In genomic region chr16:1413684-1414531, GRCh38 we compare ENCODE assay signal across 9 cellular contexts. TPM values are rescaled to one million over a fixed set of nuclear protein-coding genes. Genes with fewer than 3 reads are reported as not detected.
A peak's percentile ranks its signal among the peaks of the same experiment; 100 is the strongest.
DNase-seq lines count a peak whose midpoint lies in the region; ATAC-seq and TF ChIP-seq lines count a peak whose summit lies in the region.
"Had no signal": no experiment of that assay in that cellular context is flagged by ENCODE, and none has a peak within 500 bp of the region (broad histone marks: within the 10 kb centered on the region; RNA-seq: fewer than 3 reads in every experiment).

No MANE protein-coding gene starts in this region.

- H3K27ac ChIP-seq in C4-2B (peak overlapping the region; percentile 76), VCaP (peak overlapping the region; percentile 81)

- peak overlapping the region; percentile 82 to 87 for H3K4me3 ChIP-seq in cardiac fibroblast (replicated peaks in 1 of 2; ENCODE audit: low read depth in 2 of 2, low read length in 2 of 2)

- peak; percentile 23 for DNase-seq in M059J (ENCODE audit: low read depth)
- DNase-seq in cardiac fibroblast (ENCODE audit: low read depth in 2 of 2): peak; percentile 49 to 66
- peak; percentile 56 for DNase-seq in kidney tubule cell (ENCODE audit: low spot score)
- DNase-seq in stimulated activated CD4-positive, alpha-beta T cell treated with anti-CD3 and anti-CD28 coated beads, Interleukin-4, amount 100 ng/mL, for 1 hour: peak; percentile 72
- no peak for DNase-seq in NCI-H1048 (lab: John Stamatoyannopoulos, UW)

- TF ChIP-seq CTCF in C4-2B (conservative IDR thresholded peaks at IDR 0.05) (peak; percentile 87), VCaP (conservative IDR thresholded peaks at IDR 0.05) (peak; percentile 69), cardiac fibroblast (IDR thresholded peaks at IDR 0.05; ENCODE audit: low read depth, low read length) (peak; percentile 53)

- peak; percentile 41 for ATAC-seq in GM19395 (IDR thresholded peaks at IDR 0.05; ENCODE audit: unreplicated experiment)

RNA-seq across cellular contexts. Expression of gene UNKL, which starts 0.6 kb away (rescaled TPM):
- total RNA-seq in M059J (2014; rRNA removed; shearing (Covaris generic)): 6.5 and 13.0 TPM in 2 replicates

RNA-seq across cellular contexts. Expression of gene UQCC4, which starts 6.6 kb away (rescaled TPM):
- 21.8 and 23.4 TPM in 2 replicates for total RNA-seq in M059J (2014; rRNA removed; shearing (Covaris generic))

RNA-seq across cellular contexts. Expression of gene PERCC1, which starts 17.0 kb away (rescaled TPM):
- total RNA-seq in M059J (2014; rRNA removed; shearing (Covaris generic)): not detected in 2 replicates
- total RNA-seq: T-helper 1 cell treated with Interleukin-12 subunit alpha and Interleukin-12 subunit beta and Interleukin-4 antibody, amounts not matched to agents 30 ng/mL and 1 ng/mL, for 36 hours had no signal

RNA-seq across cellular contexts. Expression of gene CCDC154, which starts 30.4 kb away (rescaled TPM):
- total RNA-seq in M059J (2014; rRNA removed; shearing (Covaris generic)): 0.05 TPM in 1 of 2 replicates, not detected in the other
